Comparison of ENCODE assay signal across 12 cellular contexts in the genomic region with DNA sequence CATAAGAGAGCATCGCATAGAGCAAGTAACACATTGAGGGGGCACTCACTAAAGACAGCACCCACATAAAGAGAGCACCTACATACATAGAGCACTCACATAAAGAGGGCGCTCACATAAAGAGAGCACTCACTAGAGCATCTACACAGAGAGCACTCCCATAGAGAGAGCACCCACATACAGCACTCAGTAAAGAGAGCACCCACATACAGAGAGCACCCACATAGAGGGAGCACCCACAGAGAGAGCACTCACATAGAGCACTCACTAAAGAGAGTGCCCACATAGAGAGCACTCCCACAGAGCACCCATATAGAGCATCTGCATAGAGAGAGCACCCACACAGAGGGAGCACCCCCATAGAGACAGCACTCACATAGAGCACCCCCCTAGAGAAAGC. TPM values are rescaled to one million over a fixed set of nuclear protein-coding genes. Genes with fewer than 3 reads are reported as not detected.
DNase-seq lines count a peak whose midpoint lies in the region; ATAC-seq and TF ChIP-seq lines count a peak whose summit lies in the region.
"Had no signal": no experiment of that assay in that cellular context is flagged by ENCODE, and none has a peak within 500 bp of the region (broad histone marks: within the 10 kb centered on the region; RNA-seq: fewer than 3 reads in every experiment).

No MANE protein-coding gene starts in this region.

- no peak for TF ChIP-seq POLR2A in HCT116 (IDR thresholded peaks at IDR 0.05; ENCODE audit: borderline replicate concordance, extremely low read depth, insufficient read depth, insufficient read length)
- TF ChIP-seq POLR2A in sigmoid colon (IDR thresholded peaks at IDR 0.05), result no peak

- no peak overlapping the region for H3K27ac ChIP-seq in HCT116 (ENCODE audit: low read depth, low read length)
- no peak overlapping the region for H3K27ac ChIP-seq in sigmoid colon
- H3K27ac ChIP-seq: dorsolateral prefrontal cortex, left ventricle myocardium inferior, ovary had no signal

- POLR2A ChIA-PET in HCT116 (lab: Charles Lee), result interaction anchor here (0.7 kb wide), 1 partner anchor 355 kb away, joined by 4 read pairs; no protein-coding TSS in a partner anchor
- POLR2A ChIA-PET in activated CD8-positive, alpha-beta T cell treated with anti-CD3 and anti-CD28 coated beads for 36 hours (lab: Charles Lee), result interaction anchor here (0.8 to 2.5 kb wide), 6 partner anchors 27 to 144 kb away, joined by 3 to 23 read pairs (median 4); a partner anchor contains a TSS

- peaks cover 8 to 10% of the 10 kb centered on the region in 2 experiments; a peak in 3 of 4 replicates for H3K4me1 ChIP-seq in HCT116 (ENCODE audit: control insufficient read depth in 1 of 2, insufficient read depth in 2 of 2, low read length in 2 of 2)
- peaks cover 0 to 11% (median 10%) of the 10 kb centered on the region in 4 donors for H3K4me1 ChIP-seq in sigmoid colon

- no peaks in the 10 kb centered on the region for H3K9me3 Mint-ChIP-seq in activated T-cell treated with anti-CD3 and anti-CD28 coated beads, Interleukin-2, amount 50 U/mL, for 72 hours
- H3K9me3 Mint-ChIP-seq in activated CD8-positive, alpha-beta T cell treated with anti-CD3 and anti-CD28 coated beads for 36 hours, result no peaks in the 10 kb centered on the region

- H2AFZ ChIP-seq in HCT116 (ENCODE audit: low read depth, low read length, poor library complexity, severe bottlenecking), result peak overlapping the region; percentile 90

- peaks cover 18% of the 10 kb centered on the region for H3K27me3 Mint-ChIP-seq in activated T-cell treated with anti-CD3 and anti-CD28 coated beads, Interleukin-2, amount 50 U/mL, for 72 hours (ENCODE audit: low read depth)
- peaks cover 15% of the 10 kb centered on the region for H3K27me3 Mint-ChIP-seq in activated CD8-positive, alpha-beta T cell treated with anti-CD3 and anti-CD28 coated beads for 36 hours

- no TSS peak for BruUV-seq in HCT116 (replicated peaks; lab: Mats Ljungman, UMichigan)

- TF ChIP-seq CTCF in HCT116 (IDR thresholded peaks at IDR 0.05 in 2 of 3, conservative IDR thresholded peaks at IDR 0.05 in 1 of 3; ENCODE audit: borderline replicate concordance in 1 of 3, insufficient read depth in 1 of 3, low read depth in 2 of 3, low read length in 2 of 3) (no peak), sigmoid colon (IDR thresholded peaks at IDR 0.05) (no peak)
- TF ChIP-seq CTCF in activated CD8-positive, alpha-beta T cell treated with anti-CD3 and anti-CD28 coated beads for 36 hours (IDR thresholded peaks at IDR 0.05), result no peak

- TF ChIP-seq EP300 in sigmoid colon (IDR thresholded peaks at IDR 0.05), result no peak

- no peak for TF ChIP-seq RAD21 in HCT116 (IDR thresholded peaks at IDR 0.05; ENCODE audit: low read depth)

- CTCF ChIA-PET in HCT116 (lab: Charles Lee), result interaction anchor here (0.7 to 1.4 kb wide), 9 partner anchors 11 to 418 kb away, joined by 3 to 15 read pairs (median 5); no protein-coding TSS in a partner anchor
- CTCF ChIA-PET in activated CD8-positive, alpha-beta T cell treated with anti-CD3 and anti-CD28 coated beads for 36 hours (lab: Charles Lee), result interaction anchor here (0.7 to 2.5 kb wide), 35 partner anchors 9 to 431 kb away, joined by 3 to 49 read pairs (median 4); a partner anchor contains a TSS

- ATAC-seq in activated T-cell treated with anti-CD3 and anti-CD28 coated beads, Interleukin-2, amount 50 U/mL, for 72 hours (replicated peaks in 1 of 2), result no peak
- ATAC-seq in HCT116, result no peak; the same call in 1 of the 2 replicates
- no peak for ATAC-seq in activated CD8-positive, alpha-beta T cell treated with anti-CD3 and anti-CD28 coated beads for 36 hours
- ATAC-seq in GM21515 (IDR thresholded peaks at IDR 0.05; ENCODE audit: unreplicated experiment), result no peak

- no peaks in the 10 kb centered on the region for H3K27me3 ChIP-seq in HCT116 (ENCODE audit: insufficient read depth, low read length)
- H3K27me3 ChIP-seq in sigmoid colon, result peaks cover 4 to 31% (median 17%) of the 10 kb centered on the region in 3 donors
- H3K27me3 ChIP-seq: ovary had no signal

- H3K36me3 Mint-ChIP-seq in activated T-cell treated with anti-CD3 and anti-CD28 coated beads, Interleukin-2, amount 50 U/mL, for 72 hours (ENCODE audit: insufficient read depth in 2 of 2), result no peaks in the 10 kb centered on the region
- no peaks in the 10 kb centered on the region for H3K36me3 Mint-ChIP-seq in activated CD8-positive, alpha-beta T cell treated with anti-CD3 and anti-CD28 coated beads for 36 hours (ENCODE audit: low read depth)

- peak overlapping the region; percentile 65 for H3K4me2 ChIP-seq in HCT116 (ENCODE audit: low read length)

- H3K9ac ChIP-seq in HCT116 (ENCODE audit: low read length), result no peak overlapping the region

- peak overlapping the region; percentile 77 to 89 for H3K4me3 Mint-ChIP-seq in activated T-cell treated with anti-CD3 and anti-CD28 coated beads, Interleukin-2, amount 50 U/mL, for 72 hours
- peak overlapping the region; percentile 41 for H3K4me3 Mint-ChIP-seq in activated CD8-positive, alpha-beta T cell treated with anti-CD3 and anti-CD28 coated beads for 36 hours

- H3K9me3 ChIP-seq in HCT116 (ENCODE audit: control insufficient read depth in 1 of 2, insufficient read depth in 1 of 2, low read depth in 1 of 2, low read length in 2 of 2) (no peaks in the 10 kb centered on the region), sigmoid colon (no peaks in the 10 kb centered on the region)
- H3K9me3 ChIP-seq: left ventricle myocardium inferior, ovary had no signal

- peak overlapping the region in 1 of 2 experiments; percentile 44; a peak in 1 of 4 replicates for H3K4me3 ChIP-seq in HCT116 (replicated peaks in 1 of 2; ENCODE audit: low read depth in 1 of 2, low read length in 2 of 2)
- H3K4me3 ChIP-seq in sigmoid colon, result peak overlapping the region in 1 of 4 donors; percentile 42

- H4K20me1 ChIP-seq in HCT116 (ENCODE audit: insufficient read depth), result no peaks in the 10 kb centered on the region

- no peaks in the 10 kb centered on the region for H3K9me2 ChIP-seq in HCT116 (ENCODE audit: insufficient read depth)

- intact Hi-C loops in HCT116 (cut with micrococcal nuclease), result loop anchor here (1.0 to 10.0 kb wide), 3 partner anchors 155 to 418 kb away; a partner anchor contains a TSS
- intact Hi-C loops in activated CD8-positive, alpha-beta T cell treated with anti-CD3 and anti-CD28 coated beads for 36 hours (cut with micrococcal nuclease), result loop anchor here (5.0 kb wide), 1 partner anchor 153 kb away; no protein-coding TSS in a partner anchor
- intact Hi-C loops in sigmoid colon (cut with DNase I), result loop anchor here (1.0 to 10.0 kb wide), 2 partner anchors 155 to 341 kb away; a partner anchor contains a TSS

- H3K27ac Mint-ChIP-seq in activated T-cell treated with anti-CD3 and anti-CD28 coated beads, Interleukin-2, amount 50 U/mL, for 72 hours, result no peak overlapping the region
- no peak overlapping the region for H3K27ac Mint-ChIP-seq in activated CD8-positive, alpha-beta T cell treated with anti-CD3 and anti-CD28 coated beads for 36 hours

- 66 to 76% methylated on average over 2 of the region's 2 CpGs for WGBS in sigmoid colon, 2 donors

- peaks cover 19% of the 10 kb centered on the region for H3K4me1 Mint-ChIP-seq in activated T-cell treated with anti-CD3 and anti-CD28 coated beads, Interleukin-2, amount 50 U/mL, for 72 hours (ENCODE audit: low read depth)
- peaks cover 6% of the 10 kb centered on the region for H3K4me1 Mint-ChIP-seq in activated CD8-positive, alpha-beta T cell treated with anti-CD3 and anti-CD28 coated beads for 36 hours (ENCODE audit: low read depth)

- no peaks in the 10 kb centered on the region for H3K79me2 ChIP-seq in HCT116 (ENCODE audit: insufficient read depth, low read length)

- RAD21 ChIA-PET in HCT116 (lab: Charles Lee; ENCODE audit: low non-redundant PET in 1 of 2, low total read pairs in 2 of 2, uncharacterized antibody in 2 of 2, unreplicated experiment in 2 of 2), result interaction anchor here (0.6 to 1.0 kb wide), 4 partner anchors 110 to 418 kb away, joined by 3 to 4 read pairs (median 3); no protein-coding TSS in a partner anchor

- no peak for DNase-seq in activated T-cell treated with anti-CD3 and anti-CD28 coated beads, Interleukin-2, amount 50 U/mL, for 72 hours
- DNase-seq in activated T-cell treated with anti-CD3 and anti-CD28 coated beads, Interleukin-2, amount 50 U/mL, for 1 hour, result no peak
- DNase-seq in HCT116 (ENCODE audit: low read depth, low spot score) (no peak), sigmoid colon (peak; percentile 32), iPS-NIHi11 (ENCODE audit: low spot score) (no peak), NCI-H2107 treated with DMSO at 0.1 percent for 48 hours (lab: John Stamatoyannopoulos, UW; ENCODE audit: unreplicated experiment) (no peak)
- DNase-seq in activated CD8-positive, alpha-beta T cell treated with anti-CD3 and anti-CD28 coated beads for 36 hours, result no peak
- DNase-seq: SHP77 treated with DMSO at 0.1 percent for 48 hours had no signal

- H3K36me3 ChIP-seq in HCT116 (ENCODE audit: control insufficient read depth in 1 of 2, insufficient read depth in 2 of 2, low read length in 2 of 2) (no peaks in the 10 kb centered on the region), sigmoid colon (no peaks in the 10 kb centered on the region)
- H3K36me3 ChIP-seq: left ventricle myocardium inferior, ovary had no signal

TF ChIP-seq in HCT116, 20 proteins besides CTCF, POLR2A, EP300 and RAD21 (continues in another document):
- TF ChIP-seq CBX3 (IDR thresholded peaks at IDR 0.05; ENCODE audit: low read depth) (no peak), CEBPB (IDR thresholded peaks at IDR 0.05; ENCODE audit: low read depth) (no peak)
- TF ChIP-seq, protein P1, sequence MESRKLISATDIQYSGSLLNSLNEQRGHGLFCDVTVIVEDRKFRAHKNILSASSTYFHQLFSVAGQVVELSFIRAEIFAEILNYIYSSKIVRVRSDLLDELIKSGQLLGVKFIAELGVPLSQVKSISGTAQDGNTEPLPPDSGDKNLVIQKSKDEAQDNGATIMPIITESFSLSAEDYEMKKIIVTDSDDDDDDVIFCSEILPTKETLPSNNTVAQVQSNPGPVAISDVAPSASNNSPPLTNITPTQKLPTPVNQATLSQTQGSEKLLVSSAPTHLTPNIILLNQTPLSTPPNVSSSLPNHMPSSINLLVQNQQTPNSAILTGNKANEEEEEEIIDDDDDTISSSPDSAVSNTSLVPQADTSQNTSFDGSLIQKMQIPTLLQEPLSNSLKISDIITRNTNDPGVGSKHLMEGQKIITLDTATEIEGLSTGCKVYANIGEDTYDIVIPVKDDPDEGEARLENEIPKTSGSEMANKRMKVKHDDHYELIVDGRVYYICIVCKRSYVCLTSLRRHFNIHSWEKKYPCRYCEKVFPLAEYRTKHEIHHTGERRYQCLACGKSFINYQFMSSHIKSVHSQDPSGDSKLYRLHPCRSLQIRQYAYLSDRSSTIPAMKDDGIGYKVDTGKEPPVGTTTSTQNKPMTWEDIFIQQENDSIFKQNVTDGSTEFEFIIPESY (IDR thresholded peaks at IDR 0.05; ENCODE audit: extremely low read depth, insufficient replicate concordance, low read length), result no peak

RNA-seq across cellular contexts. Expression of a gene that starts 47.8 kb away (rescaled TPM):
- total RNA-seq in activated T-cell treated with anti-CD3 and anti-CD28 coated beads, Interleukin-2, amount 50 U/mL, for 72 hours, result 10 to 100 TPM; 36.5 to 46.6 TPM
- total RNA-seq in HCT116 (2021; ENCODE audit: unreplicated experiment), result 54.7 TPM
- 38.7 and 45.5 TPM in 2 replicates for polyA plus RNA-seq in HCT116 (2012)
- 10 to 100 TPM; 92.2 to 98.0 TPM for total RNA-seq in activated CD8-positive, alpha-beta T cell treated with anti-CD3 and anti-CD28 coated beads for 36 hours
- total RNA-seq in sigmoid colon, result 10 to 100 TPM; 33.0 to 77.9 (median 41.5) TPM
- 100 to 1,000 TPM in 1 of 3 donors, 10 to 100 TPM in 2; 22.2 to 102 (median 39.1) TPM for polyA plus RNA-seq in sigmoid colon
